27 cellular contexts compared by ENCODE assay signal in genomic region chr12:22054155-22054554, GRCh38.
"Had no signal": no experiment of that assay in that cellular context is flagged by ENCODE, and none has a peak within 500 bp of the region (broad histone marks: within the 10 kb centered on the region; RNA-seq: fewer than 3 reads in every experiment).

No MANE protein-coding gene starts in this region.

- H3K27me3 ChIP-seq: dorsolateral prefrontal cortex, esophagus squamous epithelium, gastrocnemius medialis, heart right ventricle, left lung had no signal

- H3K4me3 ChIP-seq: coronary artery, dorsolateral prefrontal cortex, esophagus squamous epithelium, gastrocnemius medialis, heart right ventricle, left lung, lung had no signal

- H3K4me1 ChIP-seq: gastrocnemius medialis, left lung had no signal

- FAIRE-seq: colon, endometrium, islet of Langerhans, keratinocyte had no signal

- H3K9me3 ChIP-seq: esophagus squamous epithelium, gastrocnemius medialis, heart right ventricle, left lung had no signal

- DNase-seq: dermis blood vessel endothelial cell; dorsolateral prefrontal cortex; effector CD4-positive, alpha-beta T cell; effector memory CD8-positive, alpha-beta T cell; endodermal cell; erythroblast; esophagus squamous epithelium; foreskin fibroblast; foreskin melanocyte; gastrocnemius medialis; glutamatergic neuron; head of caudate nucleus; heart right ventricle; hippocampal formation; left cardiac atrium; left lung; left ventricle myocardium superior; mammary epithelial cell; naive thymus-derived CD4-positive, alpha-beta T cell had no signal

- H3K27ac ChIP-seq: coronary artery, epithelial cell of prostate, esophagus squamous epithelium, gastrocnemius medialis, heart right ventricle, left lung had no signal

- ATAC-seq: effector memory CD8-positive, alpha-beta T cell; esophagus mucosa; gastrocnemius medialis; heart right ventricle; left cardiac atrium; left lung; left ventricle myocardium superior; naive thymus-derived CD4-positive, alpha-beta T cell had no signal
